In the genomic region with DNA sequence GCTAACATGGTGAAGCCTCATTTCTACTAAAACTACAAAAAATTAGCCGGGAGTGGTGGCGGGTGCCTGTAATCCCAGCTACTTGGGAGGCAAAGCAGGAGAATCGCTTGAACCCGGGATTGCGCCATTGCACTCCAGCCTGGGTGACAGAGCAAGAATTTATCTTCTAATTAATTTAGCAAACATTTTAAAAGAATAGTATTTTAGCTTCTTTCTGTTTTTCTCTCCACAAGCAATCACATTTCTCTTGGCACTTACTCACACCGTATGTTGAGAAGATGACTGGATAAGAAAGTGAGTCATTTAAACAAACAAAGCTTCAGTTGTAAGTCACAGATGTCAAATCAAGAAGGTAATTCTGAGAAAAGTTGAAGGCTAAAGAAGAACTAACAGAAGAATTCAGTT, we compare ENCODE assay signal across 11 cellular contexts.
DNase-seq lines count a peak whose midpoint lies in the region; ATAC-seq and TF ChIP-seq lines count a peak whose summit lies in the region.
"Had no signal": no experiment of that assay in that cellular context is flagged by ENCODE, and none has a peak within 500 bp of the region (broad histone marks: within the 10 kb centered on the region; RNA-seq: fewer than 3 reads in every experiment).

No MANE protein-coding gene starts in this region.

- peak; percentile 13 for DNase-seq in AG04450 (ENCODE audit: low read depth, low spot score)
- peak; percentile 70 for DNase-seq in HS-5 (ENCODE audit: low read depth)
- peak; percentile 60 for DNase-seq in brain pericyte (ENCODE audit: low read depth, low spot score)
- peak; percentile 81 for DNase-seq in kidney epithelial cell (ENCODE audit: low read depth)
- DNase-seq in activated CD8-positive, alpha-beta memory T cell treated with anti-CD3 and anti-CD28 coated beads for 24 hours = no peak
- DNase-seq: activated naive CD8-positive, alpha-beta T cell treated with anti-CD3 and anti-CD28 coated beads, Interleukin-2, amount 50 U/mL, for 24 hours; midbrain; NCI-H524 treated with DMSO at 0.1 percent for 48 hours had no signal

- H3K36me3 ChIP-seq in kidney epithelial cell (ENCODE audit: control insufficient read depth, insufficient read depth, low read length) = no peaks in the 10 kb centered on the region

- POLR2A ChIA-PET in AG04450 (lab: Yijun Ruan, JAX) = interaction anchor here (0.7 to 1.2 kb wide), 2 partner anchors 86 to 264 kb away, joined by 3 read pairs; a partner anchor contains a TSS

- H3K9me3 ChIP-seq in AG04450 (ENCODE audit: control insufficient read depth, insufficient read depth, low read length) = peaks cover 3% of the 10 kb centered on the region; the same call in 1 of the 2 replicates

- CTCF ChIA-PET in AG04450 (lab: Charles Lee) = interaction anchor here (1.0 kb wide), 1 partner anchor 264 kb away, joined by 3 read pairs; a partner anchor contains a TSS

- H3K4me3 ChIP-seq in AG04450 (ENCODE audit: low read depth, low read length) (no peak overlapping the region), kidney epithelial cell (ENCODE audit: low read depth, low read length) (no peak overlapping the region)

- no peak overlapping the region for H3K27ac ChIP-seq in AG04450 (ENCODE audit: low read depth, low read length)

- TF ChIP-seq CTCF in AG04450 (IDR thresholded peaks at IDR 0.05; ENCODE audit: low read depth, low read length) (no peak), kidney epithelial cell (IDR thresholded peaks at IDR 0.05; ENCODE audit: insufficient read depth, low read length, poor library complexity, severe bottlenecking) (no peak)

- H3K27me3 ChIP-seq in AG04450 (ENCODE audit: control insufficient read depth, insufficient read depth, low read length) (no peaks in the 10 kb centered on the region), kidney epithelial cell (ENCODE audit: control insufficient read depth, insufficient read depth, low read length) (no peaks in the 10 kb centered on the region)

- ATAC-seq in GM18907 (IDR thresholded peaks at IDR 0.05; ENCODE audit: unreplicated experiment) = no peak
- no peak for ATAC-seq in HG02970 (IDR thresholded peaks at IDR 0.05; ENCODE audit: low FRiP score, unreplicated experiment)
- no peak for ATAC-seq in HG03442 (IDR thresholded peaks at IDR 0.05; ENCODE audit: unreplicated experiment)
- ATAC-seq: activated naive CD8-positive, alpha-beta T cell treated with anti-CD3 and anti-CD28 coated beads, Interleukin-2, amount 50 U/mL, for 24 hours had no signal
